Comparison of ENCODE assay signal across 8 cellular contexts in the genomic region with DNA sequence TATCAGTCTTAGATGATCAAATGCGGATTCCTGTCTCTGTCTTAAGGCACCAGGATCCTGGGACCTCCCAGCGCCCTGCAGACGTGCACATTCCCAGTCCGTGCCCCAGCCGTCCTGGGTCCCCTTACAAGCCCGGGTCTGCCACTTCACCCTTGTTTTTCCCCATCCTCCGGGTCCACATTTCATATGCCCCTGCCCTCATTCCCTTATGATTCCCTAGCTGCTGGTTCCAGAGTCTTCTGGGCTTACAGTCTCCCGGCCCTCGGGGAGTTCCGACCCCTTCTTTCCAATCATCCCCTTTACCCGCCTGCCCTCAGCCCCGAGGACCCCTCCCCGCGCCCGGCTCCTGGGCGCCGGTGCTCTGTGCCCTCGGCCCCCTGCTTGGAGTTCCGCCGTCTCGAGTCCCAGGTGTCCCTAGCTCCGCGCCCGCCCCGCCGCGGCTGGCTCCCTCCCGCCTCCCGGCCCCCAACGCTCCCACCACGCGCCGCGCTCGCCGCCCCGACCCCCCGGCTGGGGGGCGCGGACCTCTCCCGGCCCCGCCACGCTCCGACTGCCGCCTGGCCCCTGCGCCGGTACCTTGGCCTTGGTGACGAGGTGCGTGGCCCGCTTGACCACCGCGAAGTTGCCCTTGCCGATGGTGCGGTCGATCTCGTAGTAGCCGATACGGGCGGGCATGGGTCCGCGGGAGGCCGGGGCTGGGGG. TPM values are rescaled to one million over a fixed set of nuclear protein-coding genes. Genes with fewer than 3 reads are reported as not detected.
DNase-seq lines count a peak whose midpoint lies in the region; ATAC-seq and TF ChIP-seq lines count a peak whose summit lies in the region.

No MANE protein-coding gene starts in this region.

- CTCF ChIA-PET in SK-N-SH (lab: Yijun Ruan, JAX) (interaction anchor here (0.7 to 16.5 kb wide), 13 partner anchors 9 to 355 kb away, joined by 3 to 268 read pairs (median 4); a partner anchor contains a TSS), MCF 10A (lab: Yijun Ruan, JAX) (interaction anchor here (0.6 to 5.1 kb wide), 9 partner anchors 8 to 219 kb away, joined by 3 to 35 read pairs (median 3); no protein-coding TSS in a partner anchor)

- H3K4me1 ChIP-seq in SK-N-SH (ENCODE audit: control insufficient read depth in 1 of 2, insufficient read depth in 2 of 2, low read depth in 1 of 2, low read length in 1 of 2), result peaks cover 29 to 30% of the 10 kb centered on the region in 2 experiments
- H3K4me1 ChIP-seq in spleen, result peaks cover 36 to 68% (median 60%) of the 10 kb centered on the region in 6 donors

- no peaks in the 10 kb centered on the region for H3K9me3 Mint-ChIP-seq in MCF 10A (ENCODE audit: unreplicated experiment)

- peaks cover 13% of the 10 kb centered on the region for H3K36me3 Mint-ChIP-seq in MCF 10A (ENCODE audit: insufficient read depth, unreplicated experiment)

- peak overlapping the region; percentile 64 for H2AFZ ChIP-seq in SK-N-SH (ENCODE audit: low read depth)

- peaks cover 53% of the 10 kb centered on the region for H3K79me2 ChIP-seq in SK-N-SH (ENCODE audit: insufficient read depth)

- DNase-seq in Ammon's horn (ENCODE audit: low spot score) (peak; percentile 61), SK-N-SH (peak; percentile 82), MCF 10A (ENCODE audit: unreplicated experiment) (peak; percentile 38), islet precursor cell (peak; percentile 55), spleen (no peak), DMS114 treated with DMSO at 0.1 percent for 48 hours (lab: John Stamatoyannopoulos, UW; ENCODE audit: unreplicated experiment) (no peak)

- H3K9me3 ChIP-seq in SK-N-SH (no peaks in the 10 kb centered on the region), spleen (no peaks in the 10 kb centered on the region)

- H3K4me3 Mint-ChIP-seq in MCF 10A (ENCODE audit: unreplicated experiment), result peak overlapping the region; percentile 85

- TF ChIP-seq POLR2A in spleen (IDR thresholded peaks at IDR 0.05), result no peak

- no peaks in the 10 kb centered on the region for H3K27me3 ChIP-seq in SK-N-SH (ENCODE audit: insufficient read depth)
- no peaks in the 10 kb centered on the region for H3K27me3 ChIP-seq in spleen (replicated peaks in 1 of 7)

- peaks cover 29% of the 10 kb centered on the region for H4K20me1 ChIP-seq in SK-N-SH (ENCODE audit: insufficient read depth)

- H3K9me2 ChIP-seq in SK-N-SH, result no peaks in the 10 kb centered on the region

- H3K4me1 Mint-ChIP-seq in MCF 10A (ENCODE audit: insufficient read depth, unreplicated experiment), result peaks cover 44% of the 10 kb centered on the region

- H3K27ac ChIP-seq in SK-N-SH (ENCODE audit: low read depth in 2 of 2, low read length in 1 of 2), result peak overlapping the region; percentile 58 to 74
- H3K27ac ChIP-seq in spleen, result peak overlapping the region; percentile 85 to 99 (median 94)

- under 1% methylated on average over 30 of the region's 62 CpGs for WGBS in SK-N-SH (ENCODE audit: low lambda C conversion rate)
- WGBS in spleen, 5 donors, result 0 to 1% (median 1%) methylated on average over 17 to 62 of the region's 62 CpGs

- H3K36me3 ChIP-seq in SK-N-SH (replicated peaks in 1 of 2; ENCODE audit: control insufficient read depth in 1 of 2, insufficient read depth in 2 of 2, low read length in 1 of 2) (peaks cover 0 to 3% of the 10 kb centered on the region in 2 experiments), spleen (no peaks in the 10 kb centered on the region)

- H3K27me3 Mint-ChIP-seq in MCF 10A (ENCODE audit: insufficient read depth, unreplicated experiment), result no peaks in the 10 kb centered on the region

- peaks cover 4% of the 10 kb centered on the region for H3F3A ChIP-seq in SK-N-SH (replicated peaks; ENCODE audit: insufficient read depth)

- no peak for TF ChIP-seq EP300 in SK-N-SH (IDR thresholded peaks at IDR 0.05; ENCODE audit: borderline replicate concordance in 1 of 2, low read depth in 1 of 2, low read length in 1 of 2)

- H3K4me2 ChIP-seq in SK-N-SH, result peak overlapping the region; percentile 82

- no peak for TF ChIP-seq RAD21 in SK-N-SH (IDR thresholded peaks at IDR 0.05; ENCODE audit: low read length)

- H3K9ac ChIP-seq in SK-N-SH, result peak overlapping the region; percentile 86

- POLR2A ChIA-PET in SK-N-SH (lab: Yijun Ruan, JAX), result interaction anchor here (0.6 to 1.3 kb wide), 4 partner anchors 12 to 307 kb away, joined by 3 to 4 read pairs (median 3); a partner anchor contains a TSS
- POLR2A ChIA-PET in MCF 10A (lab: Yijun Ruan, JAX), result interaction anchor here (0.6 to 5.9 kb wide), 29 partner anchors 8 to 310 kb away, joined by 3 to 87 read pairs (median 5); a partner anchor contains a TSS

- TF ChIP-seq CTCF in SK-N-SH (IDR thresholded peaks at IDR 0.05) (no peak), MCF 10A (IDR thresholded peaks at IDR 0.05; ENCODE audit: unreplicated experiment) (no peak), spleen (IDR thresholded peaks at IDR 0.05 in 8 of 11, conservative IDR thresholded peaks at IDR 0.05 in 3 of 11) (no peak)

- peak overlapping the region; percentile 100 for H3K27ac Mint-ChIP-seq in MCF 10A (ENCODE audit: low read depth, unreplicated experiment)

- intact Hi-C loops in MCF 10A (cut with micrococcal nuclease), result loop anchor here (2.0 to 10.0 kb wide), 3 partner anchors 85 to 217 kb away; no protein-coding TSS in a partner anchor
- intact Hi-C loops in spleen (cut with DNase I; ENCODE audit: low total_unique reads), result no loop called here

- ATAC-seq in GM19023 (IDR thresholded peaks at IDR 0.05; ENCODE audit: unreplicated experiment) (peak; percentile 33), HG03135 (IDR thresholded peaks at IDR 0.05; ENCODE audit: unreplicated experiment) (peak; percentile 25)

- BruUV-seq in MCF 10A (replicated peaks; lab: Mats Ljungman, UMichigan), result no TSS peak

- H3K4me3 ChIP-seq in SK-N-SH (ENCODE audit: low read depth in 2 of 2, low read length in 1 of 2) (peak overlapping the region; percentile 82), spleen (peak overlapping the region; percentile 64 to 90 (median 72))

TF ChIP-seq in SK-N-SH, 30 proteins besides CTCF, POLR2A, EP300 and RAD21:
- TF ChIP-seq ELF1 (IDR thresholded peaks at IDR 0.05) (no peak), MEF2A (IDR thresholded peaks at IDR 0.05; ENCODE audit: borderline replicate concordance, low read depth) (no peak), FOXM1 (IDR thresholded peaks at IDR 0.05; ENCODE audit: low read depth) (no peak), SMC3 (IDR thresholded peaks at IDR 0.05; ENCODE audit: low read depth, low read length) (no peak; the same call in 1 of the 2 replicates)
- TF ChIP-seq, protein P1, sequence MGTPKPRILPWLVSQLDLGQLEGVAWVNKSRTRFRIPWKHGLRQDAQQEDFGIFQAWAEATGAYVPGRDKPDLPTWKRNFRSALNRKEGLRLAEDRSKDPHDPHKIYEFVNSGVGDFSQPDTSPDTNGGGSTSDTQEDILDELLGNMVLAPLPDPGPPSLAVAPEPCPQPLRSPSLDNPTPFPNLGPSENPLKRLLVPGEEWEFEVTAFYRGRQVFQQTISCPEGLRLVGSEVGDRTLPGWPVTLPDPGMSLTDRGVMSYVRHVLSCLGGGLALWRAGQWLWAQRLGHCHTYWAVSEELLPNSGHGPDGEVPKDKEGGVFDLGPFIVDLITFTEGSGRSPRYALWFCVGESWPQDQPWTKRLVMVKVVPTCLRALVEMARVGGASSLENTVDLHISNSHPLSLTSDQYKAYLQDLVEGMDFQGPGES (IDR thresholded peaks at IDR 0.05; ENCODE audit: low read depth, low read length), result no peak

RNA-seq across cellular contexts. Expression of a gene that starts 0.5 kb away (rescaled TPM):
- polyA plus RNA-seq in SK-N-SH (2012; rRNA removed), result 4.5 and 5.1 TPM in 2 replicates
- 4.5 and 4.9 TPM in 2 replicates for polyA plus RNA-seq in SK-N-SH (2012; cell fraction: cytosol; rRNA removed)
- 14.0 and 15.9 TPM in 2 replicates for polyA plus RNA-seq in SK-N-SH (2012; cell fraction: nucleus; rRNA removed)
- 33.3 and 36.5 TPM in 2 replicates for total RNA-seq in MCF 10A (2022)
- 100 to 1,000 TPM in 1 of 7 donors, 10 to 100 TPM in 6; 61.0 to 112 (median 70.9) TPM for total RNA-seq in spleen
- 10 to 100 TPM in 2 of 3 donors, 1 to 10 TPM in 1; 7.8 to 11.8 (median 11.1) TPM for polyA plus RNA-seq in spleen

RNA-seq across cellular contexts. Expression of a gene that starts 46.4 kb away (rescaled TPM):
- polyA plus RNA-seq in SK-N-SH (2012; rRNA removed) (19.6 and 27.3 TPM in 2 replicates), spleen (10 to 100 TPM; 14.3 to 28.3 (median 16.2) TPM)
- 25.9 and 27.4 TPM in 2 replicates for polyA plus RNA-seq in SK-N-SH (2012; cell fraction: cytosol; rRNA removed)
- polyA plus RNA-seq in SK-N-SH (2012; cell fraction: nucleus; rRNA removed), result 25.4 and 27.2 TPM in 2 replicates
- total RNA-seq in MCF 10A (2022) (146 and 174 TPM in 2 replicates), spleen (10 to 100 TPM; 58.6 to 80.4 (median 67.2) TPM)

Comparison
In these comparisons a context has a peak if more than half of its experiments do, and no peak if none do; other contexts are left out.
1. DNase-seq: peak in Ammon's horn (single experiment), SK-N-SH (single experiment), MCF 10A (single experiment) and islet precursor cell (single experiment); none in spleen (single experiment) and DMS114 treated with DMSO at 0.1 percent for 48 hours (single experiment).